26 cellular contexts compared by ENCODE assay signal in genomic region chr5:134508521-134509195, GRCh38. TPM values are rescaled to one million over a fixed set of nuclear protein-coding genes. Genes with fewer than 3 reads are reported as not detected.
DNase-seq lines count a peak whose midpoint lies in the region; ATAC-seq, FAIRE-seq and TF ChIP-seq lines count a peak whose summit lies in the region.
"Had no signal": no experiment of that assay in that cellular context is flagged by ENCODE, and none has a peak within 500 bp of the region (broad histone marks: within the 10 kb centered on the region; RNA-seq: fewer than 3 reads in every experiment).

No MANE protein-coding gene starts in this region.

- no peaks in the 10 kb centered on the region for H4K20me1 ChIP-seq in PC-3 (ENCODE audit: low read length)
- H4K20me1 ChIP-seq: BLaER1 had no signal

- TF ChIP-seq CTCF in A549 (IDR thresholded peaks at IDR 0.05) (no peak), PC-3 (conservative IDR thresholded peaks at IDR 0.05; ENCODE audit: low read depth, low read length) (no peak), chondrocyte (IDR thresholded peaks at IDR 0.05) (no peak), progenitor cell of endocrine pancreas (IDR thresholded peaks at IDR 0.05; ENCODE audit: unreplicated experiment) (no peak), foreskin keratinocyte (conservative IDR thresholded peaks at IDR 0.05) (no peak), endothelial cell (IDR thresholded peaks at IDR 0.05; ENCODE audit: unreplicated experiment) (no peak)

- no TSS peak for BruUV-seq in PC-3 (replicated peaks; lab: Mats Ljungman, UMichigan)

- 87% methylated on average over 8 of the region's 8 CpGs for WGBS in A549 (ENCODE audit: missing lambda C conversion rate)

- H3K27ac ChIP-seq in A549 (peak overlapping the region; percentile 93 to 94), PC-3 (ENCODE audit: low read length) (peak overlapping the region; percentile 60), foreskin keratinocyte (no peak overlapping the region)
- H3K27ac ChIP-seq: BLaER1, KMS-11, tibial artery had no signal

- FAIRE-seq in A549 (lab: Jason Lieb, UNC): no peak
- FAIRE-seq: H54 had no signal

- no peak for TF ChIP-seq POLR2A in A549 (IDR thresholded peaks at IDR 0.05; ENCODE audit: low read length)

- H3K4me1 ChIP-seq in A549 (peaks cover 87% of the 10 kb centered on the region), PC-3 (ENCODE audit: insufficient read depth, low read length) (peaks cover 81% of the 10 kb centered on the region), foreskin keratinocyte (peaks cover 27% of the 10 kb centered on the region)

- intact Hi-C loops in PC-3 (cut with micrococcal nuclease): loop anchor here (5.0 kb wide), 1 partner anchor 41 kb away; no protein-coding TSS in a partner anchor

- no peak for TF ChIP-seq RAD21 in A549 (conservative IDR thresholded peaks at IDR 0.05 in 1 of 2, IDR thresholded peaks at IDR 0.05 in 1 of 2)

- H3K36me3 Mint-ChIP-seq in chondrocyte (ENCODE audit: low read depth) (no peaks in the 10 kb centered on the region), progenitor cell of endocrine pancreas (ENCODE audit: insufficient read depth) (no peaks in the 10 kb centered on the region), endothelial cell (ENCODE audit: low read depth, unreplicated experiment) (no peaks in the 10 kb centered on the region)

- CTCF ChIA-PET in A549 (lab: Yijun Ruan, JAX): interaction anchor here (1.4 to 1.9 kb wide), 4 partner anchors 42 to 97 kb away, joined by 3 to 8 read pairs (median 5); partner anchors contain the start of gene CDKN2AIPNL
- CTCF ChIA-PET in PC-3 (lab: Charles Lee): no interaction called here

- H3K9ac ChIP-seq in PC-3 (ENCODE audit: low read length): no peak overlapping the region
- H3K9ac ChIP-seq: BLaER1, KMS-11 had no signal

- H3K27me3 Mint-ChIP-seq in chondrocyte (ENCODE audit: low read depth): no peaks in the 10 kb centered on the region
- no peaks in the 10 kb centered on the region for H3K27me3 Mint-ChIP-seq in progenitor cell of endocrine pancreas
- H3K27me3 Mint-ChIP-seq in endothelial cell (ENCODE audit: unreplicated experiment): no peaks in the 10 kb centered on the region
- H3K27me3 Mint-ChIP-seq: activated CD4-positive, alpha-beta T cell treated with anti-CD3 and anti-CD28 coated beads for 36 hours; effector memory CD8-positive, alpha-beta T cell had no signal

- H3K4me2 ChIP-seq in A549 (peak overlapping the region; percentile 83), PC-3 (ENCODE audit: low read length) (peak overlapping the region; percentile 60)
- H3K4me2 ChIP-seq: BLaER1, KMS-11, smooth muscle cell had no signal

- no peaks in the 10 kb centered on the region for H3K27me3 ChIP-seq in PC-3 (ENCODE audit: low read length)
- H3K27me3 ChIP-seq in foreskin keratinocyte: no peaks in the 10 kb centered on the region
- H3K27me3 ChIP-seq: BLaER1, tibial artery had no signal

- POLR2A ChIA-PET in A549 (lab: Yijun Ruan, JAX): interaction anchor here (0.9 to 4.2 kb wide), 3 partner anchors 17 to 97 kb away, joined by 3 to 53 read pairs (median 46); partner anchors contain the start of genes CDKN2AIPNL and JADE2
- POLR2A ChIA-PET in PC-3 (lab: Charles Lee; ENCODE audit: unreplicated experiment): no interaction called here

- H3F3A ChIP-seq in PC-3 (ENCODE audit: low read length, unreplicated experiment): peaks cover 10% of the 10 kb centered on the region

- peaks cover 11% of the 10 kb centered on the region; the same call in 1 of the 2 replicates for H3K79me2 ChIP-seq in PC-3 (ENCODE audit: low read length)

- no peak overlapping the region for H2AFZ ChIP-seq in PC-3 (ENCODE audit: low read length)

- H3K4me1 Mint-ChIP-seq in chondrocyte (ENCODE audit: low read depth) (peaks cover 55% of the 10 kb centered on the region), progenitor cell of endocrine pancreas (ENCODE audit: low read depth) (peaks cover 42% of the 10 kb centered on the region), endothelial cell (ENCODE audit: unreplicated experiment) (peaks cover 14% of the 10 kb centered on the region)

- no peaks in the 10 kb centered on the region for H3K9me2 ChIP-seq in PC-3 (replicated peaks; ENCODE audit: low read length)

- DNase-seq in A549 (ENCODE audit: low read depth in 1 of 2, low spot score in 1 of 2): no peak
- DNase-seq in PC-3: no peak
- peak; percentile 47 for DNase-seq in chondrocyte (ENCODE audit: low spot score)
- DNase-seq in progenitor cell of endocrine pancreas (ENCODE audit: low spot score, unreplicated experiment): no peak
- no peak for DNase-seq in foreskin keratinocyte
- DNase-seq in NCI-H2227 treated with DMSO at 0.1 percent for 48 hours (lab: John Stamatoyannopoulos, UW): no peak
- no peak for DNase-seq in endothelial cell (ENCODE audit: low spot score)
- DNase-seq: activated CD4-positive, alpha-beta T cell treated with anti-CD3 and anti-CD28 coated beads for 36 hours; activated naive CD4-positive, alpha-beta T cell; cortex of kidney; effector memory CD8-positive, alpha-beta T cell; left cardiac atrium; NCI-H1417 treated with DMSO at 0.1 percent for 48 hours; NCI-H2081; NCI-H345; NCI-H748 treated with DMSO at 0.1 percent for 48 hours; Right ventricle myocardium superior; stimulated activated CD4-positive, alpha-beta T cell treated with anti-CD3 and anti-CD28 coated beads, Interleukin-2, amount 100 ng/mL, for 24 hours; T-helper 2 cell had no signal

- TF ChIP-seq EP300 in A549 (IDR thresholded peaks at IDR 0.05): no peak

- ATAC-seq in A549 (no peak), PC-3 (no peak), HG02870 (IDR thresholded peaks at IDR 0.05; ENCODE audit: unreplicated experiment) (no peak), foreskin keratinocyte (no peak)
- ATAC-seq: activated CD4-positive, alpha-beta T cell treated with anti-CD3 and anti-CD28 coated beads for 36 hours; effector memory CD8-positive, alpha-beta T cell; esophagus mucosa had no signal

- H3K4me3 ChIP-seq in A549: no peak overlapping the region
- no peak overlapping the region for H3K4me3 ChIP-seq in PC-3 (ENCODE audit: low read length)
- H3K4me3 ChIP-seq: BLaER1, smooth muscle cell, tibial artery had no signal

- no peaks in the 10 kb centered on the region for H3K9me3 ChIP-seq in A549
- H3K9me3 ChIP-seq in PC-3 (ENCODE audit: low read length): no peaks in the 10 kb centered on the region
- H3K9me3 ChIP-seq: BLaER1, tibial artery had no signal

- no peak overlapping the region for H3K27ac Mint-ChIP-seq in chondrocyte (ENCODE audit: unreplicated experiment)
- H3K27ac Mint-ChIP-seq in progenitor cell of endocrine pancreas: peak overlapping the region; percentile 37
- H3K27ac Mint-ChIP-seq in endothelial cell (ENCODE audit: unreplicated experiment): no peak overlapping the region
- H3K27ac Mint-ChIP-seq: activated CD4-positive, alpha-beta T cell treated with anti-CD3 and anti-CD28 coated beads for 36 hours; effector memory CD8-positive, alpha-beta T cell had no signal

- H3K9me3 Mint-ChIP-seq in chondrocyte (ENCODE audit: low read depth) (no peaks in the 10 kb centered on the region), progenitor cell of endocrine pancreas (ENCODE audit: low read depth) (no peaks in the 10 kb centered on the region), endothelial cell (ENCODE audit: unreplicated experiment) (no peaks in the 10 kb centered on the region)
- H3K9me3 Mint-ChIP-seq: effector memory CD8-positive, alpha-beta T cell had no signal

- H3K36me3 ChIP-seq in PC-3 (ENCODE audit: low read depth, low read length): no peaks in the 10 kb centered on the region
- H3K36me3 ChIP-seq: BLaER1, tibial artery had no signal

- H3K4me3 Mint-ChIP-seq in chondrocyte (ENCODE audit: unreplicated experiment) (no peak overlapping the region), progenitor cell of endocrine pancreas (ENCODE audit: low read depth) (no peak overlapping the region), endothelial cell (ENCODE audit: unreplicated experiment) (no peak overlapping the region)
- H3K4me3 Mint-ChIP-seq: activated CD4-positive, alpha-beta T cell treated with anti-CD3 and anti-CD28 coated beads for 36 hours; effector memory CD8-positive, alpha-beta T cell had no signal

TF ChIP-seq in A549, 52 proteins besides CTCF, POLR2A, EP300 and RAD21 (continues in another document):
- TF ChIP-seq FOSL2 (IDR thresholded peaks at IDR 0.05) (no peak), FOSL2 (CRISPR knock-in tag; IDR thresholded peaks at IDR 0.05) (no peak), HOXB13 (CRISPR knock-in tag; IDR thresholded peaks at IDR 0.05; ENCODE audit: low read depth) (no peak)
- TF ChIP-seq, protein P1, sequence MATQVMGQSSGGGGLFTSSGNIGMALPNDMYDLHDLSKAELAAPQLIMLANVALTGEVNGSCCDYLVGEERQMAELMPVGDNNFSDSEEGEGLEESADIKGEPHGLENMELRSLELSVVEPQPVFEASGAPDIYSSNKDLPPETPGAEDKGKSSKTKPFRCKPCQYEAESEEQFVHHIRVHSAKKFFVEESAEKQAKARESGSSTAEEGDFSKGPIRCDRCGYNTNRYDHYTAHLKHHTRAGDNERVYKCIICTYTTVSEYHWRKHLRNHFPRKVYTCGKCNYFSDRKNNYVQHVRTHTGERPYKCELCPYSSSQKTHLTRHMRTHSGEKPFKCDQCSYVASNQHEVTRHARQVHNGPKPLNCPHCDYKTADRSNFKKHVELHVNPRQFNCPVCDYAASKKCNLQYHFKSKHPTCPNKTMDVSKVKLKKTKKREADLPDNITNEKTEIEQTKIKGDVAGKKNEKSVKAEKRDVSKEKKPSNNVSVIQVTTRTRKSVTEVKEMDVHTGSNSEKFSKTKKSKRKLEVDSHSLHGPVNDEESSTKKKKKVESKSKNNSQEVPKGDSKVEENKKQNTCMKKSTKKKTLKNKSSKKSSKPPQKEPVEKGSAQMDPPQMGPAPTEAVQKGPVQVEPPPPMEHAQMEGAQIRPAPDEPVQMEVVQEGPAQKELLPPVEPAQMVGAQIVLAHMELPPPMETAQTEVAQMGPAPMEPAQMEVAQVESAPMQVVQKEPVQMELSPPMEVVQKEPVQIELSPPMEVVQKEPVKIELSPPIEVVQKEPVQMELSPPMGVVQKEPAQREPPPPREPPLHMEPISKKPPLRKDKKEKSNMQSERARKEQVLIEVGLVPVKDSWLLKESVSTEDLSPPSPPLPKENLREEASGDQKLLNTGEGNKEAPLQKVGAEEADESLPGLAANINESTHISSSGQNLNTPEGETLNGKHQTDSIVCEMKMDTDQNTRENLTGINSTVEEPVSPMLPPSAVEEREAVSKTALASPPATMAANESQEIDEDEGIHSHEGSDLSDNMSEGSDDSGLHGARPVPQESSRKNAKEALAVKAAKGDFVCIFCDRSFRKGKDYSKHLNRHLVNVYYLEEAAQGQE (IDR thresholded peaks at IDR 0.05): no peak

RNA-seq across cellular contexts. Expression of gene JADE2, which starts 16.8 kb away (rescaled TPM):
- polyA plus RNA-seq in A549 (2011; rRNA removed) (21.7 and 24.0 TPM in 2 replicates), A549 (2017; fragmentation: RNase III; extraction: RNeasy Plus Mini Kit Qiagen cat#74134 plus additional on column Dnase treatment) (23.7 to 27.1 TPM (median 27.0 TPM) in 3 replicates), foreskin keratinocyte (10.1 and 11.7 TPM in 2 replicates)
- polyA plus RNA-seq in A549 (2012; cell fraction: cytosol; rRNA removed): 21.2 and 29.1 TPM in 2 replicates
- polyA plus RNA-seq in A549 (2012; cell fraction: nucleus; rRNA removed): 30.8 and 36.0 TPM in 2 replicates
- 48.2 and 50.5 TPM in 2 replicates for polyA minus RNA-seq in A549 (2011; rRNA and poly(A)+ RNA removed)
- total RNA-seq in PC-3 (2014; rRNA removed) (33.2 and 42.3 TPM in 2 replicates), chondrocyte (16.3 to 17.6 TPM (median 16.8 TPM) in 3 replicates), progenitor cell of endocrine pancreas (6.7 and 7.8 TPM in 2 replicates), foreskin keratinocyte (31.7 and 34.0 TPM in 2 replicates), endothelial cell (ENCODE audit: unreplicated experiment) (3.0 TPM)
